In the genomic region with DNA sequence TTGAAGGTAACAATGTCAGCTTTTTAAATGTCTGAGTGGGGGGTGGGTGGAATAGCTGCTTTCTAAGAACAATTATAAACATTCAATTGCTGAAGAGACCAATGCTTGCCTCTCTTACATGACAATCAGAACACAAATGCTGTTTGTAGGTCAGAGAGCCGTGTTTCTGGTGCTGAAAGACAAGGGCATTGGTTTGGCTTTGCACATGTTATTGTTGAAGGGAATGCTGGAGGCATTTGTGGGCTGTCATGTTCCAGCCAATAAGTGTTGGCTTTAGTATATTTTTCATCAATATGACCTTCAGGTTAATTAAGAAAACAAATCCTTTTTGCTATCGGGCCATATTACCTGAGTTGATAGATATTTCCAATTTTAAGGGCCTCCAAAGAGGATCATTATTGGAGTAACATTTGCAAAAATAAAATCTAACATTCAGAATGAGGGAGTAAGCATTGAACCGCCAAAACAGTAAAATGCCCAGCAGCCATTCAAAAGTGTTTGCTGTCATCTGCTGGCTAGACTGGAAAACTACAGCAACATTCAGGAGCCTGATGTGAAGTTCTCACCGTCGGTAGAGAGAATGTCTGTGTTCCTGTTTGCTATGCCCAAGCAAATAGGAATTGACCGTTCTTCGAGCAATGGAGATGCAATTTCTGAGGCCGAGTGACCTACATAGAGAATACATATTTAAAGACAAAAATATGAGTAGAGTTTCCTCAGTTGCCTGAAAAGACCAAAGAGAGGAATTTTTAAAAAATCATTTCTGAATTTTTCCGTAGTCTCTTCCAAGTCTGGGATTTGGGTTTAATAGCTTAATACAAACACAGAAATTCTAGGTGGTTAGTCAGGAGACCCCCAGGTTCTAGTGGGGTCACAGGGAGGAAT, we compare ENCODE assay signal across 8 cellular contexts.
DNase-seq lines count a peak whose midpoint lies in the region; ATAC-seq, FAIRE-seq and TF ChIP-seq lines count a peak whose summit lies in the region.

No MANE protein-coding gene starts in this region.

- H4K5ac ChIP-seq in H9 (ENCODE audit: insufficient read length, low read depth, low read length), result no peak overlapping the region

- DNase-seq in D721Med (ENCODE audit: insufficient read length, low spot score), result peak; percentile 37
- DNase-seq in H9, result peak; percentile 49
- DNase-seq in NCI-H69 (lab: John Stamatoyannopoulos, UW), result peak; percentile 62
- peak; percentile 22 for DNase-seq in activated T-helper 2 cell treated with anti-CD3 and anti-CD28 coated beads, Interferon-gamma antibody, Interleukin-2, Interleukin-4, amounts not matched to agents 10 μg/mL and 5 μg/mL and 100 μg/mL, durations not matched to agents 14 hours and 24 hours and 36 hours (ENCODE audit: low spot score)
- peak; percentile 61 for DNase-seq in glomerular visceral epithelial cell (ENCODE audit: extremely low spot score)
- peak; percentile 30 for DNase-seq in progenitor cell of endocrine pancreas (ENCODE audit: low spot score, unreplicated experiment)
- no peak for DNase-seq in stimulated activated CD8-positive, alpha-beta memory T cell treated with anti-CD3 and anti-CD28 coated beads, Interleukin-4, amount 100 ng/mL, for 48 hours

- peak overlapping the region; percentile 19 for H3K4me2 ChIP-seq in H9 (ENCODE audit: insufficient read depth, insufficient read length, low read length)

- H3K36me3 Mint-ChIP-seq in H9 (ENCODE audit: insufficient read depth in 1 of 3, low read depth in 3 of 3) (no peaks in the 10 kb centered on the region), progenitor cell of endocrine pancreas (ENCODE audit: insufficient read depth) (no peaks in the 10 kb centered on the region)
- H3K36me3 Mint-ChIP-seq in activated T-helper 2 cell treated with anti-CD3 and anti-CD28 coated beads, Interferon-gamma antibody, Interleukin-2, Interleukin-4, amounts not matched to agents 10 μg/mL and 5 μg/mL and 100 μg/mL, durations not matched to agents 14 hours and 24 hours and 36 hours (ENCODE audit: low read depth), result peaks cover 42% of the 10 kb centered on the region

- H3K4me3 Mint-ChIP-seq in H9 (no peak overlapping the region; a peak in 1 of 5 replicates), progenitor cell of endocrine pancreas (ENCODE audit: low read depth) (no peak overlapping the region)
- H3K4me3 Mint-ChIP-seq in activated T-helper 2 cell treated with anti-CD3 and anti-CD28 coated beads, Interferon-gamma antibody, Interleukin-2, Interleukin-4, amounts not matched to agents 10 μg/mL and 5 μg/mL and 100 μg/mL, durations not matched to agents 14 hours and 24 hours and 36 hours (ENCODE audit: low read depth), result no peak overlapping the region

- H3K9me3 Mint-ChIP-seq in H9 (no peaks in the 10 kb centered on the region), progenitor cell of endocrine pancreas (ENCODE audit: low read depth) (no peaks in the 10 kb centered on the region)
- H3K9me3 Mint-ChIP-seq in activated T-helper 2 cell treated with anti-CD3 and anti-CD28 coated beads, Interferon-gamma antibody, Interleukin-2, Interleukin-4, amounts not matched to agents 10 μg/mL and 5 μg/mL and 100 μg/mL, durations not matched to agents 14 hours and 24 hours and 36 hours, result no peaks in the 10 kb centered on the region

- H3K27me3 Mint-ChIP-seq in H9 (ENCODE audit: low read depth) (peaks cover 2% of the 10 kb centered on the region), progenitor cell of endocrine pancreas (peaks cover 26% of the 10 kb centered on the region)
- no peaks in the 10 kb centered on the region for H3K27me3 Mint-ChIP-seq in activated T-helper 2 cell treated with anti-CD3 and anti-CD28 coated beads, Interferon-gamma antibody, Interleukin-2, Interleukin-4, amounts not matched to agents 10 μg/mL and 5 μg/mL and 100 μg/mL, durations not matched to agents 14 hours and 24 hours and 36 hours (ENCODE audit: low read depth)

- H3K14ac ChIP-seq in H9 (ENCODE audit: insufficient read depth, low read length), result no peak overlapping the region

- H3K4me1 Mint-ChIP-seq in H9 (peaks cover 23 to 27% of the 10 kb centered on the region in 2 experiments), progenitor cell of endocrine pancreas (ENCODE audit: low read depth) (peaks cover 2% of the 10 kb centered on the region)
- no peaks in the 10 kb centered on the region for H3K4me1 Mint-ChIP-seq in activated T-helper 2 cell treated with anti-CD3 and anti-CD28 coated beads, Interferon-gamma antibody, Interleukin-2, Interleukin-4, amounts not matched to agents 10 μg/mL and 5 μg/mL and 100 μg/mL, durations not matched to agents 14 hours and 24 hours and 36 hours (ENCODE audit: low read depth)

- H3T11ph ChIP-seq in H9 (ENCODE audit: low read length), result no peak overlapping the region

- ATAC-seq in HG02588 (IDR thresholded peaks at IDR 0.05; ENCODE audit: unreplicated experiment), result no peak

- H3K23ac ChIP-seq in H9 (ENCODE audit: insufficient read length, low read depth, low read length), result no peak overlapping the region

- H2BK15ac ChIP-seq in H9 (ENCODE audit: low read depth, low read length), result no peak overlapping the region

- no peaks in the 10 kb centered on the region for H3K27me3 ChIP-seq in H9 (ENCODE audit: insufficient read depth, low read length)

- no peak overlapping the region for H3K9ac ChIP-seq in H9 (ENCODE audit: extremely low read depth, insufficient read length, low read length)

- no CpG with 5 or more reads among the region's 9 CpGs for WGBS in H9 (ENCODE audit: extremely low coverage, insufficient read length, low lambda C conversion rate)

- H3K79me1 ChIP-seq in H9 (ENCODE audit: insufficient read depth, low read depth, low read length, poor library complexity, severe bottlenecking), result no peaks in the 10 kb centered on the region

- H2BK5ac ChIP-seq in H9 (ENCODE audit: insufficient read length, low read length), result no peak overlapping the region

- H3K18ac ChIP-seq in H9 (ENCODE audit: insufficient read length, low read depth, low read length), result no peak overlapping the region

- H3K4me1 ChIP-seq in H9 (ENCODE audit: insufficient read depth, low read length), result peaks cover 7% of the 10 kb centered on the region; the same call in 1 of the 2 replicates

- no peak overlapping the region for H2BK120ac ChIP-seq in H9 (ENCODE audit: low read depth, low read length, poor library complexity, severe bottlenecking)

- intact Hi-C loops in activated T-helper 2 cell treated with anti-CD3 and anti-CD28 coated beads, Interferon-gamma antibody, Interleukin-2, Interleukin-4, amounts not matched to agents 10 μg/mL and 5 μg/mL and 100 μg/mL, durations not matched to agents 14 hours and 24 hours and 36 hours (cut with micrococcal nuclease), result loop anchor here (1.0 kb wide), 1 partner anchor 222 kb away; no protein-coding TSS in a partner anchor

- H4K8ac ChIP-seq in H9 (replicated peaks; ENCODE audit: insufficient read length, low read depth, low read length), result no peak overlapping the region

- H4K91ac ChIP-seq in H9 (ENCODE audit: insufficient read length, low read depth, low read length), result no peak overlapping the region

- H3K79me2 ChIP-seq in H9 (ENCODE audit: insufficient read depth, low read length), result no peaks in the 10 kb centered on the region

- H3K27ac Mint-ChIP-seq in H9 (peak overlapping the region in 1 of 3 experiments; percentile 53; a peak in 1 of 7 replicates), progenitor cell of endocrine pancreas (no peak overlapping the region)
- no peak overlapping the region for H3K27ac Mint-ChIP-seq in activated T-helper 2 cell treated with anti-CD3 and anti-CD28 coated beads, Interferon-gamma antibody, Interleukin-2, Interleukin-4, amounts not matched to agents 10 μg/mL and 5 μg/mL and 100 μg/mL, durations not matched to agents 14 hours and 24 hours and 36 hours

- FAIRE-seq in D721Med (lab: Jason Lieb, UNC), result peak; percentile 63

- H4K20me1 ChIP-seq in H9 (ENCODE audit: control insufficient read depth, insufficient read depth, insufficient read length), result no peaks in the 10 kb centered on the region

- H2BK12ac ChIP-seq in H9 (ENCODE audit: insufficient read length, low read depth, low read length), result no peak overlapping the region

- H3K27ac ChIP-seq in H9 (ENCODE audit: insufficient read length, low read depth, low read length), result no peak overlapping the region

- no peak overlapping the region for H2AFZ ChIP-seq in H9 (ENCODE audit: low read length)

- H3K4ac ChIP-seq in H9 (ENCODE audit: low read depth, low read length), result no peak overlapping the region

- TF ChIP-seq CTCF in D721Med (IDR thresholded peaks at IDR 0.05; ENCODE audit: insufficient read depth, missing control alignments) (peak; percentile 96), H9 (conservative IDR thresholded peaks at IDR 0.05) (peak; percentile 91), progenitor cell of endocrine pancreas (IDR thresholded peaks at IDR 0.05; ENCODE audit: unreplicated experiment) (peak; percentile 94)

- H2AK5ac ChIP-seq in H9 (ENCODE audit: insufficient read length, low read length), result no peak overlapping the region

- no peak overlapping the region for H2BK20ac ChIP-seq in H9 (ENCODE audit: low read depth, low read length, poor library complexity, severe bottlenecking)

- no peaks in the 10 kb centered on the region for H3K9me3 ChIP-seq in H9 (ENCODE audit: control insufficient read depth, low read depth, low read length)

- no peak overlapping the region for H3K56ac ChIP-seq in H9 (ENCODE audit: insufficient read length, low read depth, low read length)

- H3K23me2 ChIP-seq in H9 (ENCODE audit: insufficient read length, low read depth, low read length, poor library complexity, severe bottlenecking), result no peaks in the 10 kb centered on the region
